1 cellular context compared by ENCODE assay signal in genomic region chr2:171687287-171688128, GRCh38.
TF ChIP-seq lines count a peak whose summit lies in the region.

Gene DYNC1I2, plus strand, starts transcription at chr2:171687469. Its CDS starts 2,687 bp downstream, at chr2:171690156.

TF ChIP-seq in K562, 482 proteins besides CTCF, POLR2A, EP300 and RAD21 (continued from another document and continues in another):
- TF ChIP-seq MYBL2 (IDR thresholded peaks at IDR 0.05; ENCODE audit: low read depth) (no peak), MYBL2 (CRISPR knock-in tag; IDR thresholded peaks at IDR 0.05; ENCODE audit: borderline replicate concordance) (no peak), AFF4 (CRISPR knock-in tag; IDR thresholded peaks at IDR 0.05) (no peak), ARID3A (IDR thresholded peaks at IDR 0.05; ENCODE audit: borderline replicate concordance, low read depth, low read length) (no peak), HNRNPL (IDR thresholded peaks at IDR 0.05; ENCODE audit: low read depth, low read length) (no peak), ZNF584 (CRISPR knock-in tag; IDR thresholded peaks at IDR 0.05; ENCODE audit: low read depth) (peak; percentile 92; the same call in 1 of the 2 replicates), EZH2 (IDR thresholded peaks at IDR 0.05; ENCODE audit: borderline replicate concordance, low read depth, low read length) (no peak), ZNF398 (CRISPR knock-in tag; IDR thresholded peaks at IDR 0.05) (no peak), LEF1 (IDR thresholded peaks at IDR 0.05) (peak; percentile 50), SETDB1 (IDR thresholded peaks at IDR 0.05; ENCODE audit: low read length) (no peak), SP2 (IDR thresholded peaks at IDR 0.05; ENCODE audit: extremely low read depth, low read depth, low read length, poor library complexity, severe bottlenecking) (no peak), HES1 (IDR thresholded peaks at IDR 0.05; ENCODE audit: low read depth) (no peak), ZNF75A (CRISPR knock-in tag; IDR thresholded peaks at IDR 0.05) (no peak), PHB (CRISPR knock-in tag; IDR thresholded peaks at IDR 0.05) (no peak), SRSF1 (IDR thresholded peaks at IDR 0.05; ENCODE audit: low read depth, low read length) (no peak), HDAC2 (IDR thresholded peaks at IDR 0.05) (peak; percentile 88; the same call in 1 of the 2 replicates), ZNF354B (CRISPR knock-in tag; IDR thresholded peaks at IDR 0.05) (no peak), KDM4B (IDR thresholded peaks at IDR 0.05; ENCODE audit: borderline replicate concordance in 2 of 2, low read depth in 1 of 2) (peak in 1 of 2 experiments; percentile 68; a peak in 1 of 4 replicates), FOXP4 (CRISPR knock-in tag; IDR thresholded peaks at IDR 0.05; ENCODE audit: borderline replicate concordance) (peak; percentile 79; the same call in 1 of the 2 replicates), ZNF253 (CRISPR knock-in tag; conservative IDR thresholded peaks at IDR 0.05) (no peak), ZFX (CRISPR knock-in tag; IDR thresholded peaks at IDR 0.05) (peak; percentile 96), ZNF445 (CRISPR knock-in tag; IDR thresholded peaks at IDR 0.05; ENCODE audit: low read depth) (no peak), E2F1 (CRISPR knock-in tag; IDR thresholded peaks at IDR 0.05) (no peak; the same call in 1 of the 2 replicates), STAT5B (CRISPR knock-in tag; IDR thresholded peaks at IDR 0.05) (no peak), ADNP (tag; IDR thresholded peaks at IDR 0.05) (no peak), RCOR1 (IDR thresholded peaks at IDR 0.05; ENCODE audit: borderline replicate concordance in 1 of 2, low read depth in 2 of 2, low read length in 2 of 2) (peak in 1 of 2 experiments; percentile 50; a peak in 1 of 4 replicates), TRIM28 (IDR thresholded peaks at IDR 0.05) (no peak; the same call in 1 of the 2 replicates)
- TF ChIP-seq, protein P1, sequence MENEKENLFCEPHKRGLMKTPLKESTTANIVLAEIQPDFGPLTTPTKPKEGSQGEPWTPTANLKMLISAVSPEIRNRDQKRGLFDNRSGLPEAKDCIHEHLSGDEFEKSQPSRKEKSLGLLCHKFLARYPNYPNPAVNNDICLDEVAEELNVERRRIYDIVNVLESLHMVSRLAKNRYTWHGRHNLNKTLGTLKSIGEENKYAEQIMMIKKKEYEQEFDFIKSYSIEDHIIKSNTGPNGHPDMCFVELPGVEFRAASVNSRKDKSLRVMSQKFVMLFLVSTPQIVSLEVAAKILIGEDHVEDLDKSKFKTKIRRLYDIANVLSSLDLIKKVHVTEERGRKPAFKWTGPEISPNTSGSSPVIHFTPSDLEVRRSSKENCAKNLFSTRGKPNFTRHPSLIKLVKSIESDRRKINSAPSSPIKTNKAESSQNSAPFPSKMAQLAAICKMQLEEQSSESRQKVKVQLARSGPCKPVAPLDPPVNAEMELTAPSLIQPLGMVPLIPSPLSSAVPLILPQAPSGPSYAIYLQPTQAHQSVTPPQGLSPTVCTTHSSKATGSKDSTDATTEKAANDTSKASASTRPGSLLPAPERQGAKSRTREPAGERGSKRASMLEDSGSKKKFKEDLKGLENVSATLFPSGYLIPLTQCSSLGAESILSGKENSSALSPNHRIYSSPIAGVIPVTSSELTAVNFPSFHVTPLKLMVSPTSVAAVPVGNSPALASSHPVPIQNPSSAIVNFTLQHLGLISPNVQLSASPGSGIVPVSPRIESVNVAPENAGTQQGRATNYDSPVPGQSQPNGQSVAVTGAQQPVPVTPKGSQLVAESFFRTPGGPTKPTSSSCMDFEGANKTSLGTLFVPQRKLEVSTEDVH (IDR thresholded peaks at IDR 0.05; ENCODE audit: low read depth, partially characterized antibody), result peak; percentile 63
- TF ChIP-seq, protein P2, sequence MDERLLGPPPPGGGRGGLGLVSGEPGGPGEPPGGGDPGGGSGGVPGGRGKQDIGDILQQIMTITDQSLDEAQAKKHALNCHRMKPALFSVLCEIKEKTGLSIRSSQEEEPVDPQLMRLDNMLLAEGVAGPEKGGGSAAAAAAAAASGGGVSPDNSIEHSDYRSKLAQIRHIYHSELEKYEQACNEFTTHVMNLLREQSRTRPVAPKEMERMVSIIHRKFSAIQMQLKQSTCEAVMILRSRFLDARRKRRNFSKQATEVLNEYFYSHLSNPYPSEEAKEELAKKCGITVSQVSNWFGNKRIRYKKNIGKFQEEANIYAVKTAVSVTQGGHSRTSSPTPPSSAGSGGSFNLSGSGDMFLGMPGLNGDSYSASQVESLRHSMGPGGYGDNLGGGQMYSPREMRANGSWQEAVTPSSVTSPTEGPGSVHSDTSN (CRISPR knock-in tag; IDR thresholded peaks at IDR 0.05; ENCODE audit: low read depth), result no peak
- TF ChIP-seq, protein P2 (tag; conservative IDR thresholded peaks at IDR 0.05; ENCODE audit: low read depth), result no peak; the same call in 1 of the 2 replicates
- TF ChIP-seq, protein P3, sequence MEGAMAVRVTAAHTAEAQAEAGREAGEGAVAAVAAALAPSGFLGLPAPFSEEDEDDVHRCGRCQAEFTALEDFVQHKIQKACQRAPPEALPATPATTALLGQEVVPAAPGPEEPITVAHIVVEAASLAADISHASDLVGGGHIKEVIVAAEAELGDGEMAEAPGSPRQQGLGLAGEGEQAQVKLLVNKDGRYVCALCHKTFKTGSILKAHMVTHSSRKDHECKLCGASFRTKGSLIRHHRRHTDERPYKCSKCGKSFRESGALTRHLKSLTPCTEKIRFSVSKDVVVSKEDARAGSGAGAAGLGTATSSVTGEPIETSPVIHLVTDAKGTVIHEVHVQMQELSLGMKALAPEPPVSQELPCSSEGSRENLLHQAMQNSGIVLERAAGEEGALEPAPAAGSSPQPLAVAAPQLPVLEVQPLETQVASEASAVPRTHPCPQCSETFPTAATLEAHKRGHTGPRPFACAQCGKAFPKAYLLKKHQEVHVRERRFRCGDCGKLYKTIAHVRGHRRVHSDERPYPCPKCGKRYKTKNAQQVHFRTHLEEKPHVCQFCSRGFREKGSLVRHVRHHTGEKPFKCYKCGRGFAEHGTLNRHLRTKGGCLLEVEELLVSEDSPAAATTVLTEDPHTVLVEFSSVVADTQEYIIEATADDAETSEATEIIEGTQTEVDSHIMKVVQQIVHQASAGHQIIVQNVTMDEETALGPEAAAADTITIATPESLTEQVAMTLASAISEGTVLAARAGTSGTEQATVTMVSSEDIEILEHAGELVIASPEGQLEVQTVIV (CRISPR knock-in tag; IDR thresholded peaks at IDR 0.05; ENCODE audit: borderline replicate concordance), result no peak
- TF ChIP-seq, protein P4, sequence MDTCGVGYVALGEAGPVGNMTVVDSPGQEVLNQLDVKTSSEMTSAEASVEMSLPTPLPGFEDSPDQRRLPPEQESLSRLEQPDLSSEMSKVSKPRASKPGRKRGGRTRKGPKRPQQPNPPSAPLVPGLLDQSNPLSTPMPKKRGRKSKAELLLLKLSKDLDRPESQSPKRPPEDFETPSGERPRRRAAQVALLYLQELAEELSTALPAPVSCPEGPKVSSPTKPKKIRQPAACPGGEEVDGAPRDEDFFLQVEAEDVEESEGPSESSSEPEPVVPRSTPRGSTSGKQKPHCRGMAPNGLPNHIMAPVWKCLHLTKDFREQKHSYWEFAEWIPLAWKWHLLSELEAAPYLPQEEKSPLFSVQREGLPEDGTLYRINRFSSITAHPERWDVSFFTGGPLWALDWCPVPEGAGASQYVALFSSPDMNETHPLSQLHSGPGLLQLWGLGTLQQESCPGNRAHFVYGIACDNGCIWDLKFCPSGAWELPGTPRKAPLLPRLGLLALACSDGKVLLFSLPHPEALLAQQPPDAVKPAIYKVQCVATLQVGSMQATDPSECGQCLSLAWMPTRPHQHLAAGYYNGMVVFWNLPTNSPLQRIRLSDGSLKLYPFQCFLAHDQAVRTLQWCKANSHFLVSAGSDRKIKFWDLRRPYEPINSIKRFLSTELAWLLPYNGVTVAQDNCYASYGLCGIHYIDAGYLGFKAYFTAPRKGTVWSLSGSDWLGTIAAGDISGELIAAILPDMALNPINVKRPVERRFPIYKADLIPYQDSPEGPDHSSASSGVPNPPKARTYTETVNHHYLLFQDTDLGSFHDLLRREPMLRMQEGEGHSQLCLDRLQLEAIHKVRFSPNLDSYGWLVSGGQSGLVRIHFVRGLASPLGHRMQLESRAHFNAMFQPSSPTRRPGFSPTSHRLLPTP (IDR thresholded peaks at IDR 0.05; ENCODE audit: borderline replicate concordance, extremely low read depth, insufficient read length), result no peak
